Comparison of ENCODE assay signal across 2 cellular contexts in the genomic region with DNA sequence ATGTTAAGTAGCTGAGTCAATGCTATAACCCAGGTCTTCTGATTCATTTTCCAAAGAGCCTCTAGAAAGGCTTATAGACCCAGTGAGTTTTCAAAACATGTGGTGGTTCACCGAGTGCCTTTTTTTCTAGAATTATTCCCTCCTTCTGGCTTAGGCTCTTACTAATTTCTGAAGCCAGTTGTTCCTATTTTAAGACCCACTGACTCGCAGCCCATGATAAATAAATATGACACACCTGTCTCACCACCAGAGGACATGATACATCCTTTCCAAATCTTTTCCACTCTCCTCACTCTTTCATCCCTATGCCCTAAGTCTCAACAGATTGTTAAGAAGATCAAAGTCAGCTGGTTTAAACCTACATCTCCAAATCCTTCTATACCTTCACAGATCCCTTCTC.
TF ChIP-seq lines count a peak whose summit lies in the region.

No MANE protein-coding gene starts in this region.

TF ChIP-seq in IMR-90, 13 proteins besides CTCF, POLR2A, EP300 and RAD21:
- TF ChIP-seq MAFK (IDR thresholded peaks at IDR 0.05; ENCODE audit: low read depth, low read length) (no peak), SMC3 (IDR thresholded peaks at IDR 0.05; ENCODE audit: low read depth, low read length) (no peak), CHD1 (IDR thresholded peaks at IDR 0.05; ENCODE audit: low read depth, low read length) (no peak), NFE2L2 (IDR thresholded peaks at IDR 0.05; ENCODE audit: low read depth, low read length) (no peak), MAZ (IDR thresholded peaks at IDR 0.05; ENCODE audit: borderline replicate concordance, low read depth, low read length) (no peak)
- TF ChIP-seq, protein P1, sequence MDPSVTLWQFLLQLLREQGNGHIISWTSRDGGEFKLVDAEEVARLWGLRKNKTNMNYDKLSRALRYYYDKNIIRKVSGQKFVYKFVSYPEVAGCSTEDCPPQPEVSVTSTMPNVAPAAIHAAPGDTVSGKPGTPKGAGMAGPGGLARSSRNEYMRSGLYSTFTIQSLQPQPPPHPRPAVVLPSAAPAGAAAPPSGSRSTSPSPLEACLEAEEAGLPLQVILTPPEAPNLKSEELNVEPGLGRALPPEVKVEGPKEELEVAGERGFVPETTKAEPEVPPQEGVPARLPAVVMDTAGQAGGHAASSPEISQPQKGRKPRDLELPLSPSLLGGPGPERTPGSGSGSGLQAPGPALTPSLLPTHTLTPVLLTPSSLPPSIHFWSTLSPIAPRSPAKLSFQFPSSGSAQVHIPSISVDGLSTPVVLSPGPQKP (IDR thresholded peaks at IDR 0.05; ENCODE audit: borderline replicate concordance, low read depth, low read length), result no peak

TF ChIP-seq in K562, 482 proteins besides CTCF, POLR2A, EP300 and RAD21:
- peak; percentile 72 for TF ChIP-seq RBM22 (IDR thresholded peaks at IDR 0.05; ENCODE audit: low read depth, low read length, poor library complexity, severe bottlenecking)
- TF ChIP-seq, protein P2, sequence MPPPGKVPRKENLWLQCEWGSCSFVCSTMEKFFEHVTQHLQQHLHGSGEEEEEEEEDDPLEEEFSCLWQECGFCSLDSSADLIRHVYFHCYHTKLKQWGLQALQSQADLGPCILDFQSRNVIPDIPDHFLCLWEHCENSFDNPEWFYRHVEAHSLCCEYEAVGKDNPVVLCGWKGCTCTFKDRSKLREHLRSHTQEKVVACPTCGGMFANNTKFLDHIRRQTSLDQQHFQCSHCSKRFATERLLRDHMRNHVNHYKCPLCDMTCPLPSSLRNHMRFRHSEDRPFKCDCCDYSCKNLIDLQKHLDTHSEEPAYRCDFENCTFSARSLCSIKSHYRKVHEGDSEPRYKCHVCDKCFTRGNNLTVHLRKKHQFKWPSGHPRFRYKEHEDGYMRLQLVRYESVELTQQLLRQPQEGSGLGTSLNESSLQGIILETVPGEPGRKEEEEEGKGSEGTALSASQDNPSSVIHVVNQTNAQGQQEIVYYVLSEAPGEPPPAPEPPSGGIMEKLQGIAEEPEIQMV (tag; conservative IDR thresholded peaks at IDR 0.05; ENCODE audit: low read depth), result no peak
- TF ChIP-seq ZNF140 (CRISPR knock-in tag; IDR thresholded peaks at IDR 0.05), result no peak
